Comparison of ENCODE assay signal across 8 cellular contexts in genomic region chr15:89888214-89888804, GRCh38. TPM values are rescaled to one million over a fixed set of nuclear protein-coding genes. Genes with fewer than 3 reads are reported as not detected.
DNase-seq lines count a peak whose midpoint lies in the region; ATAC-seq and TF ChIP-seq lines count a peak whose summit lies in the region.

No MANE protein-coding gene starts in this region.

- H3K27ac ChIP-seq in right lobe of liver: no peak overlapping the region

- no peak for ATAC-seq in activated T-helper 17 cell treated with anti-CD3 and anti-CD28 coated beads, Interleukin-2, amount 50 U/mL, for 72 hours (replicated peaks)
- ATAC-seq in right lobe of liver: peak; percentile 66 to 86 (median 70)
- ATAC-seq in HG02970 (IDR thresholded peaks at IDR 0.05; ENCODE audit: low FRiP score, unreplicated experiment): no peak
- no peak for ATAC-seq in GM21717 (IDR thresholded peaks at IDR 0.05; ENCODE audit: unreplicated experiment)
- ATAC-seq in HG03520 (IDR thresholded peaks at IDR 0.05; ENCODE audit: unreplicated experiment): no peak

- TF ChIP-seq CTCF in right lobe of liver (IDR thresholded peaks at IDR 0.05): peak; percentile 47 to 52 (median 48)

- 35% methylated on average over 4 of the region's 4 CpGs for WGBS in right lobe of liver (ENCODE audit: insufficient coverage, low coverage, low lambda C conversion rate, missing lambda C conversion rate)

- H3K4me1 ChIP-seq in right lobe of liver: peaks cover 0 to 15% (median 0%) of the 10 kb centered on the region in 4 donors

- H3K4me1 Mint-ChIP-seq in activated T-helper 17 cell treated with anti-CD3 and anti-CD28 coated beads, Interleukin-2, amount 50 U/mL, for 72 hours: peaks cover 21% of the 10 kb centered on the region

- intact Hi-C loops in right lobe of liver (cut with DNase I): loop anchor here (5.0 to 10.0 kb wide), 2 partner anchors 144 to 146 kb away; no protein-coding TSS in a partner anchor

- H3K4me3 Mint-ChIP-seq in activated T-helper 17 cell treated with anti-CD3 and anti-CD28 coated beads, Interleukin-2, amount 50 U/mL, for 72 hours: no peak overlapping the region

- DNase-seq in DMS 273 treated with DMSO at 0.1 percent for 48 hours (lab: John Stamatoyannopoulos, UW) (peak; percentile 3), KG1 (lab: John Stamatoyannopoulos, UW) (peak; percentile 11), right lobe of liver (no peak)
- DNase-seq in activated effector memory CD4-positive, alpha-beta T cell treated with Interleukin-2 at 50 U/mL for 16 hours: no peak

- no peaks in the 10 kb centered on the region for H3K27me3 ChIP-seq in right lobe of liver

- H3K36me3 ChIP-seq in right lobe of liver: peaks cover 6 to 53% (median 25%) of the 10 kb centered on the region in 4 donors

- peaks cover 50% of the 10 kb centered on the region for H3K36me3 Mint-ChIP-seq in activated T-helper 17 cell treated with anti-CD3 and anti-CD28 coated beads, Interleukin-2, amount 50 U/mL, for 72 hours (ENCODE audit: low read depth)

- no peak overlapping the region for H3K4me3 ChIP-seq in right lobe of liver

- H3K27me3 Mint-ChIP-seq in activated T-helper 17 cell treated with anti-CD3 and anti-CD28 coated beads, Interleukin-2, amount 50 U/mL, for 72 hours: no peaks in the 10 kb centered on the region

- no peaks in the 10 kb centered on the region for H3K9me3 ChIP-seq in right lobe of liver

- no peaks in the 10 kb centered on the region for H3K9me3 Mint-ChIP-seq in activated T-helper 17 cell treated with anti-CD3 and anti-CD28 coated beads, Interleukin-2, amount 50 U/mL, for 72 hours

- H3K27ac Mint-ChIP-seq in activated T-helper 17 cell treated with anti-CD3 and anti-CD28 coated beads, Interleukin-2, amount 50 U/mL, for 72 hours: peak overlapping the region; percentile 7

- no peak for TF ChIP-seq POLR2A in right lobe of liver (IDR thresholded peaks at IDR 0.05)

RNA-seq across cellular contexts. Expression of gene AP3S2, which starts 5.5 kb away (rescaled TPM):
- total RNA-seq in activated T-helper 17 cell treated with anti-CD3 and anti-CD28 coated beads, Interleukin-2, amount 50 U/mL, for 72 hours: 10 to 100 TPM; 14.0 to 16.0 TPM
- 10 to 100 TPM; 23.2 to 45.7 (median 27.2) TPM for total RNA-seq in right lobe of liver

RNA-seq across cellular contexts. Expression of gene ARPIN, which starts 24.4 kb away (rescaled TPM):
- not detected for total RNA-seq in activated T-helper 17 cell treated with anti-CD3 and anti-CD28 coated beads, Interleukin-2, amount 50 U/mL, for 72 hours
- total RNA-seq in right lobe of liver: 1 to 10 TPM; 4.9 to 8.1 (median 6.9) TPM

Comparison
In these comparisons a context has a peak if more than half of its experiments do, and no peak if none do; other contexts are left out.
1. DNase-seq: peak in DMS 273 treated with DMSO at 0.1 percent for 48 hours (single experiment) and KG1 (single experiment); none in right lobe of liver (0 of 3) and activated effector memory CD4-positive, alpha-beta T cell treated with Interleukin-2 at 50 U/mL for 16 hours (single experiment).
2. ATAC-seq: peak in right lobe of liver (4 of 4); none in activated T-helper 17 cell treated with anti-CD3 and anti-CD28 coated beads, Interleukin-2, amount 50 U/mL, for 72 hours (single experiment), HG02970 (single experiment), GM21717 (single experiment) and HG03520 (single experiment).
3. RNA of gene ARPIN, which starts 24.4 kb away (total RNA-seq): 4.9 to 8.1 TPM in right lobe of liver; not detected in activated T-helper 17 cell treated with anti-CD3 and anti-CD28 coated beads, Interleukin-2, amount 50 U/mL, for 72 hours; every median in the first group is over 4 times any median in the second.